21 cellular contexts compared by ENCODE assay signal in the genomic region with DNA sequence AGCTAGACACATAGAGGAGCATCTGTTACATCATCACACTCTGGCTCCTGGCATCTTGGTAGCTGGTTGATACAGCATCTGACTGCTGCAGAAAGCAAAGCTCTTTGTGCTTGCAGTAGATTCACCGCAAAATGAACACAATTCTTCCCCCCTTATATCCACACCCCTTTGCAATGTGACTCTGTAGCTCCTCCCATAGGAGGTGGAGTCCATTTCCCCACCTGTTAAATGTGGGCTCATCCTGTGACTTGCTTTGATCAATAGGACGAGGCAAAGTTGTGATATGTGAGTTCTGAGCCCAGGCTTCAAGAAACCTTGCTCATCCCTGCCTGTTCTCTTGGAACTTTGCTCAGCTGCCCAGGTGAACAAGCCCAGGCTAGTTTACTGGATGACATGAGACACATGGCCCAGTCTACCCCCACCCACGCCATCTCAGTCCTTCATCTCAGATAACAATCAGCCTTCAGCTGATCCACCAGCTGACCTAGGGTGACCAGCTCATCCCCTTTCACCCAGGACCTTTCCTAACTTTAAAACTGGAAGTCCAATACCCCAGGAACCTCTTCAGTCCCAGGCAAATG.
DNase-seq lines count a peak whose midpoint lies in the region; ATAC-seq, FAIRE-seq and TF ChIP-seq lines count a peak whose summit lies in the region.
"Had no signal": no experiment of that assay in that cellular context is flagged by ENCODE, and none has a peak within 500 bp of the region (broad histone marks: within the 10 kb centered on the region; RNA-seq: fewer than 3 reads in every experiment).

No MANE protein-coding gene starts in this region.

- ATAC-seq in HG03097 (IDR thresholded peaks at IDR 0.05; ENCODE audit: low FRiP score, unreplicated experiment): no peak
- no peak for ATAC-seq in GM21529 (IDR thresholded peaks at IDR 0.05; ENCODE audit: unreplicated experiment)
- ATAC-seq: A549 had no signal

- no peak overlapping the region for H3K4me3 ChIP-seq in Jurkat, Clone E6-1 (ENCODE audit: low read length)
- no peak overlapping the region for H3K4me3 ChIP-seq in bronchial epithelial cell (ENCODE audit: low read depth, low read length)
- H3K4me3 ChIP-seq: A549, MG63 had no signal

- no peaks in the 10 kb centered on the region for H3K36me3 ChIP-seq in bronchial epithelial cell (ENCODE audit: control insufficient read depth, insufficient read depth, low read length)
- H3K36me3 ChIP-seq: MG63 had no signal

- no peak for FAIRE-seq in bronchial epithelial cell (lab: Jason Lieb, UNC)
- FAIRE-seq: A549, RCC 7860 had no signal

- DNase-seq in Ammon's horn (ENCODE audit: low spot score): peak; percentile 43
- peak; percentile 14 for DNase-seq in Jurkat, Clone E6-1 (ENCODE audit: low read depth, low spot score)
- DNase-seq in bronchial epithelial cell (ENCODE audit: low read depth): peak; percentile 89
- peak; percentile 21 for DNase-seq in inferior parietal cortex (ENCODE audit: extremely low spot score)
- DNase-seq in T-helper 2 cell: no peak
- DNase-seq in NCI-H2196 (lab: John Stamatoyannopoulos, UW; ENCODE audit: unreplicated experiment): no peak
- DNase-seq: C1 segment of cervical spinal cord; DND-41; Karpas-422; MG63; NCI-H1048; NCI-H1436; NCI-H1930; NCI-H345; NK-92 treated with Interleukin-12 subunit alpha and Interleukin-12 subunit beta, amount 100 ng/mL, for 24 hours; SHP77; SK-N-SH had no signal

- TF ChIP-seq CTCF in bronchial epithelial cell (IDR thresholded peaks at IDR 0.05; ENCODE audit: insufficient read depth, low read length, severe bottlenecking): no peak

- H3K27me3 ChIP-seq in bronchial epithelial cell (ENCODE audit: control insufficient read depth, insufficient read depth, low read length): no peaks in the 10 kb centered on the region
- H3K27me3 ChIP-seq: MG63 had no signal

Comparison
In these comparisons a context has a peak if more than half of its experiments do, and no peak if none do; other contexts are left out.
1. DNase-seq: peak in Ammon's horn (single experiment), Jurkat, Clone E6-1 (single experiment), bronchial epithelial cell (single experiment) and inferior parietal cortex (single experiment); none in T-helper 2 cell (0 of 5) and NCI-H2196 (single experiment).